ENCODE assay signal across 1 cellular context in the genomic region with DNA sequence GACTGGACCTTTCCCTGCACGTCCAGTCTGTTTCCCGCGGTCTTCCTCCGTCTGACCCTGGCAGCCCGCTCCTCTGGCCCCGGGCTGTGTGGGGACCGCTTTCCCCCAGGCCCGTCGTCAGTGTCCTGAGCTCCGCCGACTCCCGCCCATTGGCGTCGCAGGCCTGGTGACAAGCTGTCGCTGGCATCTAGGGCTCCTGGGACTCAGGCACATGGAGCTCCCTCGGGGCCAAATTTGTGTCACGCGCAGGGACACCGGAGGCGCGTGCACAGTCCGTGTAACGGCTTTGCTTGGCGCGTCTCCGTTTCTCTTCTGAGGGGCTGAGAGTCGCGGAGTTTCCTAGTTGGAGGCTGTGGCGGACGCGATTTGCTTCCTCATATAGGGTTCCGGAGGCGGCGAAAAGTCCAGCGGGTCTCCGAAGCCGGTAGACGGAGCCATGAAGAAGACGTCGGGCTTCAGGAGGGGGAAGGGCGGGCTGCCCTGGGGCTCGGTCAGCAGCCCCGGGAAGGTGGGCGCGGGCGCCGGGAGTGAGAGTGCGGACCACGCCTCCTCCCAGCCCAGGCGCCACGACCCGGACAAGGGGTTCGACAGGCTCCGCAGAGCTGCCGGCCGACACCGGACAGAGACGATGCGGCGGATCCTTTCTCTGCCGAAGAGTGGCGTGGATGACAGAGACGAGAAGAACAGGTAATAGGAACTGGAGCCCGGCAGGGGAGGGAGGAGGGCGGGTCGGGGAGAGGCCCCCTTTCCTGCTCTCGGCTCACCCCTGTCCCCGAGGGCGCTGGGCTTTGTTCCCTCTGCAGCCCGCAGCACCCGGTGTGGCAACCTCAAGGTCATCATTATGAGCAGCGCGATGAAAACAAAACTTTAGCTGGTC.
A peak's percentile ranks its signal among the peaks of the same experiment; 100 is the strongest.
TF ChIP-seq lines count a peak whose summit lies in the region.

No MANE protein-coding gene starts in this region.

TF ChIP-seq in endothelial cell of umbilical vein, 7 proteins besides CTCF, POLR2A, EP300 and RAD21:
- TF ChIP-seq EZH2 (IDR thresholded peaks at IDR 0.05; ENCODE audit: borderline replicate concordance, low read depth, low read length, severe bottlenecking), result peak; percentile 57
